In genomic region chr3:114721864-114722263, GRCh38 we compare ENCODE assay signal across 12 cellular contexts.
DNase-seq lines count a peak whose midpoint lies in the region; ATAC-seq lines count a peak whose summit lies in the region.
"Had no signal": no experiment of that assay in that cellular context is flagged by ENCODE, and none has a peak within 500 bp of the region (broad histone marks: within the 10 kb centered on the region; RNA-seq: fewer than 3 reads in every experiment).

No MANE protein-coding gene starts in this region.

- H3K9me3 Mint-ChIP-seq in activated CD8-positive, alpha-beta memory T cell treated with anti-CD3 and anti-CD28 coated beads, Interleukin-2, amount 10 ng/mL, durations not matched to agents 7 days and 5 days (ENCODE audit: low read depth) = peaks cover 2% of the 10 kb centered on the region
- no peaks in the 10 kb centered on the region for H3K9me3 Mint-ChIP-seq in stimulated activated naive CD8-positive, alpha-beta T cell treated with anti-CD3 and anti-CD28 coated beads, Interleukin-15, amount 100 ng/mL, for 72 hours

- H3K36me3 ChIP-seq in H7 (replicated peaks; ENCODE audit: control insufficient read depth, insufficient read depth, low read length) = no peaks in the 10 kb centered on the region
- H3K36me3 ChIP-seq: stomach had no signal

- no peak overlapping the region for H3K4me3 Mint-ChIP-seq in activated CD8-positive, alpha-beta memory T cell treated with anti-CD3 and anti-CD28 coated beads, Interleukin-2, amount 10 ng/mL, durations not matched to agents 7 days and 5 days
- peak overlapping the region; percentile 6 to 33 for H3K4me3 Mint-ChIP-seq in stimulated activated naive CD8-positive, alpha-beta T cell treated with anti-CD3 and anti-CD28 coated beads, Interleukin-15, amount 100 ng/mL, for 72 hours

- no peak for DNase-seq in activated CD8-positive, alpha-beta memory T cell treated with anti-CD3 and anti-CD28 coated beads, Interleukin-2, amount 10 ng/mL, durations not matched to agents 7 days and 5 days
- DNase-seq in activated CD8-positive, alpha-beta memory T cell treated with anti-CD3 and anti-CD28 coated beads, Interleukin-2, amount 50 U/mL, for 4 hours = no peak
- no peak for DNase-seq in stimulated activated naive CD8-positive, alpha-beta T cell treated with anti-CD3 and anti-CD28 coated beads, Interleukin-15, amount 100 ng/mL, for 72 hours
- DNase-seq in EL (no peak), H7 (no peak), HuH-7.5 (ENCODE audit: low spot score) (no peak)
- DNase-seq: mesendoderm, NCI-H146, stomach had no signal

- ATAC-seq in activated CD8-positive, alpha-beta memory T cell treated with anti-CD3 and anti-CD28 coated beads, Interleukin-2, amount 10 ng/mL, durations not matched to agents 7 days and 5 days = peak; percentile 73
- ATAC-seq in GM21526 (IDR thresholded peaks at IDR 0.05; ENCODE audit: low FRiP score, unreplicated experiment) = peak; percentile 83
- peak; percentile 80 for ATAC-seq in HG03175 (IDR thresholded peaks at IDR 0.05; ENCODE audit: unreplicated experiment)
- ATAC-seq in stimulated activated naive CD8-positive, alpha-beta T cell treated with anti-CD3 and anti-CD28 coated beads, Interleukin-15, amount 100 ng/mL, for 72 hours = peak; percentile 99
- ATAC-seq: SK-N-SH treated with all-trans-retinoic acid at 6 μM for 48 hours had no signal

- CTCF ChIA-PET in activated CD8-positive, alpha-beta memory T cell treated with anti-CD3 and anti-CD28 coated beads, Interleukin-2, amount 10 ng/mL, durations not matched to agents 7 days and 5 days (lab: Charles Lee) = no interaction called here

- H3K27me3 Mint-ChIP-seq in activated CD8-positive, alpha-beta memory T cell treated with anti-CD3 and anti-CD28 coated beads, Interleukin-2, amount 10 ng/mL, durations not matched to agents 7 days and 5 days = no peaks in the 10 kb centered on the region
- no peaks in the 10 kb centered on the region for H3K27me3 Mint-ChIP-seq in stimulated activated naive CD8-positive, alpha-beta T cell treated with anti-CD3 and anti-CD28 coated beads, Interleukin-15, amount 100 ng/mL, for 72 hours

- H3K27me3 ChIP-seq in H7 (ENCODE audit: control insufficient read depth, insufficient read depth, low read length) = no peaks in the 10 kb centered on the region
- H3K27me3 ChIP-seq: stomach had no signal

- peaks cover 27% of the 10 kb centered on the region for H3K4me1 Mint-ChIP-seq in activated CD8-positive, alpha-beta memory T cell treated with anti-CD3 and anti-CD28 coated beads, Interleukin-2, amount 10 ng/mL, durations not matched to agents 7 days and 5 days
- H3K4me1 Mint-ChIP-seq in stimulated activated naive CD8-positive, alpha-beta T cell treated with anti-CD3 and anti-CD28 coated beads, Interleukin-15, amount 100 ng/mL, for 72 hours = peaks cover 43% of the 10 kb centered on the region

- no peak overlapping the region for H3K4me3 ChIP-seq in H7 (ENCODE audit: insufficient read depth, low read depth, low read length)
- H3K4me3 ChIP-seq: stomach had no signal

- H3K36me3 Mint-ChIP-seq in activated CD8-positive, alpha-beta memory T cell treated with anti-CD3 and anti-CD28 coated beads, Interleukin-2, amount 10 ng/mL, durations not matched to agents 7 days and 5 days = peaks cover 4% of the 10 kb centered on the region

- H3K27ac Mint-ChIP-seq in activated CD8-positive, alpha-beta memory T cell treated with anti-CD3 and anti-CD28 coated beads, Interleukin-2, amount 10 ng/mL, durations not matched to agents 7 days and 5 days = no peak overlapping the region
- no peak overlapping the region for H3K27ac Mint-ChIP-seq in stimulated activated naive CD8-positive, alpha-beta T cell treated with anti-CD3 and anti-CD28 coated beads, Interleukin-15, amount 100 ng/mL, for 72 hours
